17 cellular contexts compared by ENCODE assay signal in genomic region chr11:71117311-71117710, GRCh38.
"Had no signal": no experiment of that assay in that cellular context is flagged by ENCODE, and none has a peak within 500 bp of the region (broad histone marks: within the 10 kb centered on the region; RNA-seq: fewer than 3 reads in every experiment).

No MANE protein-coding gene starts in this region.

- H3K27ac Mint-ChIP-seq: activated CD4-positive, alpha-beta T cell treated with anti-CD3 and anti-CD28 coated beads, Interleukin-2, amount 10 ng/mL, durations not matched to agents 24 days and 14 days; activated T-helper 1 cell treated with anti-CD3 and anti-CD28 coated beads, Interleukin-12 subunit alpha, Interleukin-12 subunit beta, Interleukin-2, Interleukin-4 antibody, amounts not matched to agents 30 ng/mL and 10 ng/mL and 1 ng/mL, durations not matched to agents 14 hours and 24 hours and 36 hours; immature natural killer cell; memory B cell; nephron progenitor cell had no signal

- DNase-seq: activated CD4-positive, alpha-beta T cell treated with anti-CD3 and anti-CD28 coated beads, Interleukin-2, amount 10 ng/mL, durations not matched to agents 24 days and 14 days; activated naive CD4-positive, alpha-beta T cell; central memory CD4-positive, alpha-beta T cell; glutamatergic neuron; immature natural killer cell; nephron progenitor cell; psoas muscle; sigmoid colon; stimulated activated CD4-positive, alpha-beta T cell treated with anti-CD3 and anti-CD28 coated beads, Interleukin-4, amount 100 ng/mL, for 1 hour; stimulated activated CD8-positive, alpha-beta memory T cell treated with anti-CD3 and anti-CD28 coated beads, Interleukin-4, amount 100 ng/mL, for 48 hours; stimulated activated naive CD8-positive, alpha-beta T cell treated with anti-CD3 and anti-CD28 coated beads, Interleukin-15, Interleukin-2, amounts not matched to agents 100 U/mL and 50 U/mL, for 24 hours; T-helper 1 cell; upper lobe of left lung had no signal

- H3K27me3 Mint-ChIP-seq: activated CD4-positive, alpha-beta T cell treated with anti-CD3 and anti-CD28 coated beads, Interleukin-2, amount 10 ng/mL, durations not matched to agents 24 days and 14 days had no signal

- H3K27ac ChIP-seq: left lung, psoas muscle, sigmoid colon, suprapubic skin, upper lobe of left lung had no signal

- H3K4me3 Mint-ChIP-seq: activated CD4-positive, alpha-beta T cell treated with anti-CD3 and anti-CD28 coated beads, Interleukin-2, amount 10 ng/mL, durations not matched to agents 24 days and 14 days; activated T-helper 1 cell treated with anti-CD3 and anti-CD28 coated beads, Interleukin-12 subunit alpha, Interleukin-12 subunit beta, Interleukin-2, Interleukin-4 antibody, amounts not matched to agents 30 ng/mL and 10 ng/mL and 1 ng/mL, durations not matched to agents 14 hours and 24 hours and 36 hours; immature natural killer cell; memory B cell; nephron progenitor cell had no signal

- H3K4me1 Mint-ChIP-seq: immature natural killer cell, memory B cell had no signal

- H3K9me3 Mint-ChIP-seq: activated CD4-positive, alpha-beta T cell treated with anti-CD3 and anti-CD28 coated beads, Interleukin-2, amount 10 ng/mL, durations not matched to agents 24 days and 14 days; activated T-helper 1 cell treated with anti-CD3 and anti-CD28 coated beads, Interleukin-12 subunit alpha, Interleukin-12 subunit beta, Interleukin-2, Interleukin-4 antibody, amounts not matched to agents 30 ng/mL and 10 ng/mL and 1 ng/mL, durations not matched to agents 14 hours and 24 hours and 36 hours; immature natural killer cell; memory B cell; nephron progenitor cell had no signal

- H3K36me3 Mint-ChIP-seq: immature natural killer cell, memory B cell had no signal
